In genomic region chr1:22674410-22674749, GRCh38 we compare ENCODE assay signal across 11 cellular contexts. TPM values are rescaled to one million over a fixed set of nuclear protein-coding genes. Genes with fewer than 3 reads are reported as not detected.
"Had no signal": no experiment of that assay in that cellular context is flagged by ENCODE, and none has a peak within 500 bp of the region (broad histone marks: within the 10 kb centered on the region; RNA-seq: fewer than 3 reads in every experiment).

No MANE protein-coding gene starts in this region.

- ATAC-seq: natural killer cell had no signal

- H3K36me3 ChIP-seq: tibial artery had no signal

- H3K9me3 Mint-ChIP-seq: activated naive CD8-positive, alpha-beta T cell treated with anti-CD3 and anti-CD28 coated beads for 36 hours; activated T-cell treated with anti-CD3 and anti-CD28 coated beads, Interleukin-2, amount 50 U/mL, for 72 hours; natural killer cell had no signal

- H3K4me1 Mint-ChIP-seq: activated naive CD8-positive, alpha-beta T cell treated with anti-CD3 and anti-CD28 coated beads for 36 hours; natural killer cell had no signal

- H3K4me3 Mint-ChIP-seq: activated naive CD8-positive, alpha-beta T cell treated with anti-CD3 and anti-CD28 coated beads for 36 hours; activated T-cell treated with anti-CD3 and anti-CD28 coated beads, Interleukin-2, amount 50 U/mL, for 72 hours; natural killer cell had no signal

- DNase-seq: activated CD4-positive, alpha-beta T cell treated with anti-CD3 and anti-CD28 coated beads, Interleukin-2, amount 50 U/mL, for 1 hour; activated naive CD8-positive, alpha-beta T cell treated with anti-CD3 and anti-CD28 coated beads for 36 hours; amniotic stem cell; natural killer cell; T1000 had no signal

- H3K9me3 ChIP-seq: tibial artery had no signal

- H3K27ac Mint-ChIP-seq: activated naive CD8-positive, alpha-beta T cell treated with anti-CD3 and anti-CD28 coated beads for 36 hours; activated T-cell treated with anti-CD3 and anti-CD28 coated beads, Interleukin-2, amount 50 U/mL, for 72 hours; natural killer cell had no signal

- H3K4me1 ChIP-seq: tibial artery had no signal

- H3K27ac ChIP-seq: tibial artery had no signal

- H3K4me3 ChIP-seq: lung, tibial artery had no signal

- H3K36me3 Mint-ChIP-seq: activated naive CD8-positive, alpha-beta T cell treated with anti-CD3 and anti-CD28 coated beads for 36 hours; natural killer cell had no signal

RNA-seq across cellular contexts. Expression of gene C1QB, which starts 21.3 kb away (rescaled TPM):
- total RNA-seq: activated CD8-positive, alpha-beta memory T cell treated with anti-CD3 and anti-CD28 coated beads for 36 hours; activated naive CD8-positive, alpha-beta T cell treated with anti-CD3 and anti-CD28 coated beads for 36 hours; activated T-cell treated with anti-CD3 and anti-CD28 coated beads, Interleukin-2, amount 50 U/mL, for 72 hours; T-helper 1 cell treated with Interleukin-12 subunit alpha and Interleukin-12 subunit beta and Interleukin-4 antibody, amounts not matched to agents 30 ng/mL and 1 ng/mL, for 36 hours had no signal
- polyA plus RNA-seq: keratinocyte had no signal

RNA-seq across cellular contexts. Expression of gene C1QC, which starts 30.9 kb away (rescaled TPM):
- total RNA-seq: activated CD8-positive, alpha-beta memory T cell treated with anti-CD3 and anti-CD28 coated beads for 36 hours; activated naive CD8-positive, alpha-beta T cell treated with anti-CD3 and anti-CD28 coated beads for 36 hours; activated T-cell treated with anti-CD3 and anti-CD28 coated beads, Interleukin-2, amount 50 U/mL, for 72 hours; T-helper 1 cell treated with Interleukin-12 subunit alpha and Interleukin-12 subunit beta and Interleukin-4 antibody, amounts not matched to agents 30 ng/mL and 1 ng/mL, for 36 hours had no signal
- polyA plus RNA-seq: keratinocyte had no signal

RNA-seq across cellular contexts. Expression of gene EPHB2, which starts 36.3 kb away (rescaled TPM):
- total RNA-seq: T-helper 1 cell treated with Interleukin-12 subunit alpha and Interleukin-12 subunit beta and Interleukin-4 antibody, amounts not matched to agents 30 ng/mL and 1 ng/mL, for 36 hours had no signal

RNA-seq across cellular contexts. Expression of gene C1QA, which starts 38.0 kb away (rescaled TPM):
- total RNA-seq: activated CD8-positive, alpha-beta memory T cell treated with anti-CD3 and anti-CD28 coated beads for 36 hours; activated naive CD8-positive, alpha-beta T cell treated with anti-CD3 and anti-CD28 coated beads for 36 hours; activated T-cell treated with anti-CD3 and anti-CD28 coated beads, Interleukin-2, amount 50 U/mL, for 72 hours; T-helper 1 cell treated with Interleukin-12 subunit alpha and Interleukin-12 subunit beta and Interleukin-4 antibody, amounts not matched to agents 30 ng/mL and 1 ng/mL, for 36 hours had no signal
- polyA plus RNA-seq: keratinocyte had no signal
